25 cellular contexts compared by ENCODE assay signal in genomic region chr10:133000648-133001047, GRCh38. TPM values are rescaled to one million over a fixed set of nuclear protein-coding genes. Genes with fewer than 3 reads are reported as not detected.
DNase-seq lines count a peak whose midpoint lies in the region; ATAC-seq, FAIRE-seq and TF ChIP-seq lines count a peak whose summit lies in the region.
"Had no signal": no experiment of that assay in that cellular context is flagged by ENCODE, and none has a peak within 500 bp of the region (broad histone marks: within the 10 kb centered on the region; RNA-seq: fewer than 3 reads in every experiment).

No MANE protein-coding gene starts in this region.

- H3K4me3 Mint-ChIP-seq in progenitor cell of endocrine pancreas (ENCODE audit: low read depth) = no peak overlapping the region
- no peak overlapping the region for H3K4me3 Mint-ChIP-seq in activated naive CD4-positive, alpha-beta T cell treated with anti-CD3 and anti-CD28 coated beads, Interleukin-2, amount 10 ng/mL, durations not matched to agents 7 days and 5 days
- H3K4me3 Mint-ChIP-seq: CD14-positive monocyte; CD4-positive, alpha-beta memory T cell; CD4-positive, CD25-positive, alpha-beta regulatory T cell; CD8-positive, alpha-beta memory T cell had no signal

- no peak for ATAC-seq in right cardiac atrium
- ATAC-seq in HG03432 (IDR thresholded peaks at IDR 0.05; ENCODE audit: unreplicated experiment) = no peak

- FAIRE-seq in kidney (lab: Jason Lieb, UNC) = no peak
- FAIRE-seq: A204.1, G401.6, GM12891, GM19239 had no signal

- H3K9me3 ChIP-seq in right cardiac atrium (ENCODE audit: control insufficient read depth, low read length) = no peaks in the 10 kb centered on the region
- H3K9me3 ChIP-seq in right atrium auricular region = no peaks in the 10 kb centered on the region
- no peaks in the 10 kb centered on the region for H3K9me3 ChIP-seq in BLaER1 treated with 17β-estradiol and CSF1 and Interleukin-3, amounts not matched to agents 10 nM and 100 nM (replicated peaks in 1 of 11)
- H3K9me3 ChIP-seq in kidney (ENCODE audit: control insufficient read depth in 1 of 2, low read length in 2 of 2) = no peaks in the 10 kb centered on the region
- no peaks in the 10 kb centered on the region for H3K9me3 ChIP-seq in smooth muscle cell (replicated peaks; ENCODE audit: low read depth)
- H3K9me3 ChIP-seq: BE2C had no signal

- no peaks in the 10 kb centered on the region for H3K36me3 Mint-ChIP-seq in progenitor cell of endocrine pancreas (ENCODE audit: insufficient read depth)
- no peaks in the 10 kb centered on the region for H3K36me3 Mint-ChIP-seq in activated naive CD4-positive, alpha-beta T cell treated with anti-CD3 and anti-CD28 coated beads, Interleukin-2, amount 10 ng/mL, durations not matched to agents 7 days and 5 days
- H3K36me3 Mint-ChIP-seq: CD14-positive monocyte; CD4-positive, alpha-beta memory T cell; CD4-positive, CD25-positive, alpha-beta regulatory T cell; CD8-positive, alpha-beta memory T cell had no signal

- 82% methylated on average over 9 of the region's 9 CpGs for WGBS in right cardiac atrium
- WGBS in smooth muscle cell (ENCODE audit: low lambda C conversion rate) = 92% methylated on average over 9 of the region's 9 CpGs

- H3K9ac ChIP-seq in BLaER1 treated with 17β-estradiol and CSF1 and Interleukin-3, amounts not matched to agents 10 nM and 100 nM = no peak overlapping the region
- no peak overlapping the region for H3K9ac ChIP-seq in kidney (ENCODE audit: low read length in 2 of 2)
- H3K9ac ChIP-seq in smooth muscle cell (ENCODE audit: low read depth) = no peak overlapping the region

- no peak for TF ChIP-seq CTCF in right atrium auricular region (IDR thresholded peaks at IDR 0.05)
- TF ChIP-seq CTCF in kidney (IDR thresholded peaks at IDR 0.05; ENCODE audit: borderline replicate concordance, extremely low read depth, insufficient read depth) = no peak
- TF ChIP-seq CTCF in progenitor cell of endocrine pancreas (IDR thresholded peaks at IDR 0.05; ENCODE audit: unreplicated experiment) = no peak
- no peak for TF ChIP-seq CTCF in smooth muscle cell (IDR thresholded peaks at IDR 0.05; ENCODE audit: borderline replicate concordance, insufficient read depth, poor library complexity, severe bottlenecking)

- peak overlapping the region in 10 of 11 experiments; percentile 3 to 68 (median 56); a peak in 17 of 22 replicates for H3K4me2 ChIP-seq in BLaER1 treated with 17β-estradiol and CSF1 and Interleukin-3, amounts not matched to agents 10 nM and 100 nM
- H3K4me2 ChIP-seq in smooth muscle cell = no peak overlapping the region

- H3K4me1 Mint-ChIP-seq in progenitor cell of endocrine pancreas (ENCODE audit: low read depth) = peaks cover 6% of the 10 kb centered on the region
- no peaks in the 10 kb centered on the region for H3K4me1 Mint-ChIP-seq in activated naive CD4-positive, alpha-beta T cell treated with anti-CD3 and anti-CD28 coated beads, Interleukin-2, amount 10 ng/mL, durations not matched to agents 7 days and 5 days
- H3K4me1 Mint-ChIP-seq: CD4-positive, alpha-beta memory T cell; CD4-positive, CD25-positive, alpha-beta regulatory T cell; CD8-positive, alpha-beta memory T cell had no signal

- H3K4me1 ChIP-seq in right cardiac atrium (ENCODE audit: control insufficient read depth, insufficient read depth, low read length) (no peaks in the 10 kb centered on the region), right atrium auricular region (no peaks in the 10 kb centered on the region), kidney (ENCODE audit: control insufficient read depth in 1 of 2, insufficient read depth in 1 of 2, low read depth in 1 of 2, low read length in 2 of 2) (peaks cover 0 to 3% of the 10 kb centered on the region in 2 donors), smooth muscle cell (ENCODE audit: low read depth) (no peaks in the 10 kb centered on the region)
- peaks cover 0 to 47% (median 34%) of the 10 kb centered on the region in 10 experiments; a peak in 17 of 20 replicates for H3K4me1 ChIP-seq in BLaER1 treated with 17β-estradiol and CSF1 and Interleukin-3, amounts not matched to agents 10 nM and 100 nM
- H3K4me1 ChIP-seq: BE2C had no signal

- H3K36me3 ChIP-seq in right atrium auricular region (no peaks in the 10 kb centered on the region), kidney (ENCODE audit: control insufficient read depth in 1 of 2, insufficient read depth in 2 of 2, low read length in 2 of 2) (no peaks in the 10 kb centered on the region), smooth muscle cell (ENCODE audit: low read depth) (no peaks in the 10 kb centered on the region)
- H3K36me3 ChIP-seq in BLaER1 treated with 17β-estradiol and CSF1 and Interleukin-3, amounts not matched to agents 10 nM and 100 nM = no peaks in the 10 kb centered on the region
- H3K36me3 ChIP-seq: BE2C had no signal

- CTCF ChIA-PET in activated naive CD4-positive, alpha-beta T cell treated with anti-CD3 and anti-CD28 coated beads, Interleukin-2, amount 10 ng/mL, durations not matched to agents 7 days and 5 days (lab: Charles Lee) = no interaction called here

- no peaks in the 10 kb centered on the region for H3F3A ChIP-seq in smooth muscle cell (ENCODE audit: low read depth)

- H2AFZ ChIP-seq in smooth muscle cell (ENCODE audit: low read depth) = no peak overlapping the region

- peak in 2 of 3 donors; percentile 16 to 17 for DNase-seq in right cardiac atrium
- DNase-seq in right atrium auricular region (ENCODE audit: low spot score) = no peak
- DNase-seq in kidney = peak; percentile 42
- no peak for DNase-seq in progenitor cell of endocrine pancreas (ENCODE audit: low spot score, unreplicated experiment)
- no peak for DNase-seq in smooth muscle cell (lab: John Stamatoyannopoulos, UW; ENCODE audit: unreplicated experiment)
- no peak for DNase-seq in activated naive CD4-positive, alpha-beta T cell treated with anti-CD3 and anti-CD28 coated beads, Interleukin-2, amount 10 ng/mL, durations not matched to agents 7 days and 5 days
- DNase-seq: 8988T; ACHN; BE2C; C1 segment of cervical spinal cord; CD4-positive, CD25-positive, alpha-beta regulatory T cell; CD8-positive, alpha-beta memory T cell; COR-L47; DMS 273 treated with DMSO at 0.1 percent for 48 hours; DMS153; DMS79 treated with DMSO at 0.1 percent for 48 hours; GF-D8 had no signal

- peaks cover 12% of the 10 kb centered on the region for H3K27me3 Mint-ChIP-seq in progenitor cell of endocrine pancreas
- no peaks in the 10 kb centered on the region for H3K27me3 Mint-ChIP-seq in activated naive CD4-positive, alpha-beta T cell treated with anti-CD3 and anti-CD28 coated beads, Interleukin-2, amount 10 ng/mL, durations not matched to agents 7 days and 5 days

- H3K27ac Mint-ChIP-seq in progenitor cell of endocrine pancreas = peak overlapping the region; percentile 29
- H3K27ac Mint-ChIP-seq in activated naive CD4-positive, alpha-beta T cell treated with anti-CD3 and anti-CD28 coated beads, Interleukin-2, amount 10 ng/mL, durations not matched to agents 7 days and 5 days = no peak overlapping the region
- H3K27ac Mint-ChIP-seq: CD14-positive monocyte; CD4-positive, alpha-beta memory T cell; CD4-positive, CD25-positive, alpha-beta regulatory T cell; CD8-positive, alpha-beta memory T cell had no signal

- H3K9me3 Mint-ChIP-seq in progenitor cell of endocrine pancreas (ENCODE audit: low read depth) = no peaks in the 10 kb centered on the region
- H3K9me3 Mint-ChIP-seq in activated naive CD4-positive, alpha-beta T cell treated with anti-CD3 and anti-CD28 coated beads, Interleukin-2, amount 10 ng/mL, durations not matched to agents 7 days and 5 days = no peaks in the 10 kb centered on the region
- H3K9me3 Mint-ChIP-seq: CD8-positive, alpha-beta memory T cell had no signal

- peaks cover 0 to 2% (median 0%) of the 10 kb centered on the region in 11 experiments; a peak in 2 of 22 replicates for H4K20me1 ChIP-seq in BLaER1 treated with 17β-estradiol and CSF1 and Interleukin-3, amounts not matched to agents 10 nM and 100 nM
- no peaks in the 10 kb centered on the region for H4K20me1 ChIP-seq in smooth muscle cell (ENCODE audit: low read depth)

- H3K27me3 ChIP-seq in right cardiac atrium (ENCODE audit: control insufficient read depth, insufficient read depth) = no peaks in the 10 kb centered on the region
- no peaks in the 10 kb centered on the region for H3K27me3 ChIP-seq in right atrium auricular region
- H3K27me3 ChIP-seq in BLaER1 treated with 17β-estradiol and CSF1 and Interleukin-3, amounts not matched to agents 10 nM and 100 nM = peaks cover 0 to 11% (median 0%) of the 10 kb centered on the region in 11 experiments; a peak in 8 of 22 replicates
- H3K27me3 ChIP-seq in smooth muscle cell (ENCODE audit: low read depth) = no peaks in the 10 kb centered on the region
- H3K27me3 ChIP-seq: BE2C had no signal

- intact Hi-C loops in right cardiac atrium (cut with DNase I) = no loop called here
- intact Hi-C loops in kidney (cut with DNase I) = no loop called here

- no peaks in the 10 kb centered on the region for H3K79me2 ChIP-seq in smooth muscle cell (ENCODE audit: low read depth)

- no peak overlapping the region for H3K4me3 ChIP-seq in right cardiac atrium (ENCODE audit: low read length)
- H3K4me3 ChIP-seq in right atrium auricular region = no peak overlapping the region
- no peak overlapping the region for H3K4me3 ChIP-seq in BLaER1 treated with 17β-estradiol and CSF1 and Interleukin-3, amounts not matched to agents 10 nM and 100 nM
- H3K4me3 ChIP-seq in kidney (ENCODE audit: low read length in 2 of 2) = no peak overlapping the region
- H3K4me3 ChIP-seq in smooth muscle cell = no peak overlapping the region

- H3K27ac ChIP-seq in right cardiac atrium (ENCODE audit: low read length) (no peak overlapping the region), right atrium auricular region (no peak overlapping the region), kidney (ENCODE audit: low read depth in 2 of 2, low read length in 2 of 2) (no peak overlapping the region), smooth muscle cell (ENCODE audit: low read depth) (no peak overlapping the region)
- no peak overlapping the region for H3K27ac ChIP-seq in BLaER1 treated with 17β-estradiol and CSF1 and Interleukin-3, amounts not matched to agents 10 nM and 100 nM

RNA-seq across cellular contexts. Expression of gene CFAP46, which starts 58.3 kb away (rescaled TPM):
- total RNA-seq in right cardiac atrium = 1 to 10 TPM; 1.5 to 1.8 (median 1.7) TPM
- polyA plus RNA-seq in right cardiac atrium = 1.00 TPM
- 1 to 10 TPM in 1 of 2 donors, under 1 TPM in 1; 0.35 to 1.5 TPM for total RNA-seq in right atrium auricular region
- total RNA-seq in kidney = 8.3 TPM
- 3.8 TPM for polyA plus RNA-seq in kidney (ENCODE audit: insufficient read depth, low read depth, low replicate concordance)
- total RNA-seq in progenitor cell of endocrine pancreas = 12.5 and 15.4 TPM in 2 replicates
- 1.1 and 4.1 TPM in 2 replicates for total RNA-seq in smooth muscle cell
- polyA plus RNA-seq in smooth muscle cell = 2.0 and 3.1 TPM in 2 replicates
- total RNA-seq: CD4-positive, alpha-beta memory T cell; CD4-positive, CD25-positive, alpha-beta regulatory T cell had no signal
- polyA plus RNA-seq: CD14-positive monocyte; CD4-positive, alpha-beta memory T cell; CD4-positive, CD25-positive, alpha-beta regulatory T cell; CD8-positive, alpha-beta memory T cell had no signal

Comparison
In these comparisons a context has a peak if more than half of its experiments do, and no peak if none do; other contexts are left out.
1. DNase-seq: peak in right cardiac atrium (2 of 3) and kidney (single experiment); none in right atrium auricular region (single experiment), progenitor cell of endocrine pancreas (single experiment), smooth muscle cell (single experiment) and activated naive CD4-positive, alpha-beta T cell treated with anti-CD3 and anti-CD28 coated beads, Interleukin-2, amount 10 ng/mL, durations not matched to agents 7 days and 5 days (single experiment).